In the genomic region with DNA sequence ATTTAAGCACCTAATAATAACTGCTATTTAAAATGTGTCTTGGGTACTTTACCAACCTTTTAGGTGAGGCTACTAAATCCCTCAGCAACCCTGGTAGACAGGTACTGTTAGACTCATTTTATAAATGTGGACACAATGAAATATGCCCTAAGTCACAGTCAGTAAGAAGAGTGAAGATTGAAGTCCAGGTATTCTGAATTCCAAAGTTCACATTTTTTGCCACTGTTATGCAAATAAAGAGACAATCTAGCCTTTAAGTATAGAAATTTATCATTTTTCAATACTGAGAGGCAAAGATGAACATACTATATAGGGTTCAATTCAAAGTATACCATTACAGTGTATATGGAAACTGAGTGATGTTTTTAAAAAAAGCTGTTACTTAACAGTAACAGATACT, we compare ENCODE assay signal across 1 cellular context.
TF ChIP-seq lines count a peak whose summit lies in the region.

No MANE protein-coding gene starts in this region.

TF ChIP-seq in GM23338, 12 proteins besides CTCF, POLR2A, EP300 and RAD21 (continued from another document):
- TF ChIP-seq EZH2phosphoT487 (IDR thresholded peaks at IDR 0.05; ENCODE audit: unreplicated experiment) (no peak), ETS1 (IDR thresholded peaks at IDR 0.05) (no peak), CREB1 (CRISPR knock-in tag; IDR thresholded peaks at IDR 0.05; ENCODE audit: low read depth) (no peak), POLR2AphosphoS5 (IDR thresholded peaks at IDR 0.05; ENCODE audit: low read depth) (no peak)
